8 cellular contexts compared by ENCODE assay signal in genomic region chr10:80459047-80459865, GRCh38. TPM values are rescaled to one million over a fixed set of nuclear protein-coding genes. Genes with fewer than 3 reads are reported as not detected.
DNase-seq lines count a peak whose midpoint lies in the region; ATAC-seq and TF ChIP-seq lines count a peak whose summit lies in the region.

No MANE protein-coding gene starts in this region.

- peak; percentile 32 for ATAC-seq in HG02852 (IDR thresholded peaks at IDR 0.05; ENCODE audit: unreplicated experiment)
- ATAC-seq in activated T-cell treated with anti-CD3 and anti-CD28 coated beads, Interleukin-2, amount 50 U/mL, for 4 hours: peak; percentile 37 to 44

- H3K27ac Mint-ChIP-seq in progenitor cell of endocrine pancreas: peak overlapping the region; percentile 98

- no peaks in the 10 kb centered on the region for H3K27me3 Mint-ChIP-seq in activated T-cell treated with anti-CD3 and anti-CD28 coated beads, Interleukin-2, amount 50 U/mL, for 4 hours (ENCODE audit: low read depth)
- H3K27me3 Mint-ChIP-seq in progenitor cell of endocrine pancreas: no peaks in the 10 kb centered on the region

- no peaks in the 10 kb centered on the region for H3K9me3 Mint-ChIP-seq in activated T-cell treated with anti-CD3 and anti-CD28 coated beads, Interleukin-2, amount 50 U/mL, for 4 hours
- H3K9me3 Mint-ChIP-seq in progenitor cell of endocrine pancreas (ENCODE audit: low read depth): no peaks in the 10 kb centered on the region

- no peak overlapping the region for H3K4me3 ChIP-seq in fibroblast of pulmonary artery (replicated peaks; ENCODE audit: low read depth, low read length)

- peaks cover 89% of the 10 kb centered on the region for H3K4me1 Mint-ChIP-seq in activated T-cell treated with anti-CD3 and anti-CD28 coated beads, Interleukin-2, amount 50 U/mL, for 4 hours (ENCODE audit: low read depth)
- H3K4me1 Mint-ChIP-seq in progenitor cell of endocrine pancreas (ENCODE audit: low read depth): peaks cover 74% of the 10 kb centered on the region

- H3K36me3 Mint-ChIP-seq in activated T-cell treated with anti-CD3 and anti-CD28 coated beads, Interleukin-2, amount 50 U/mL, for 4 hours (ENCODE audit: insufficient read depth): peaks cover 2% of the 10 kb centered on the region
- peaks cover 2% of the 10 kb centered on the region for H3K36me3 Mint-ChIP-seq in progenitor cell of endocrine pancreas (ENCODE audit: insufficient read depth)

- peak overlapping the region; percentile 97 for H3K4me3 Mint-ChIP-seq in activated T-cell treated with anti-CD3 and anti-CD28 coated beads, Interleukin-2, amount 50 U/mL, for 4 hours
- H3K4me3 Mint-ChIP-seq in progenitor cell of endocrine pancreas (ENCODE audit: low read depth): peak overlapping the region; percentile 29

- TF ChIP-seq CTCF in fibroblast of pulmonary artery (IDR thresholded peaks at IDR 0.05; ENCODE audit: low read length, missing control alignments) (no peak), progenitor cell of endocrine pancreas (IDR thresholded peaks at IDR 0.05; ENCODE audit: unreplicated experiment) (no peak)

- DNase-seq in activated CD4-positive, CD25-positive, alpha-beta regulatory T cell (lab: John Stamatoyannopoulos, UW): peak in 3 of 4 experiments; percentile 27 to 55 (median 47)
- no peak for DNase-seq in activated CD4-positive, CD25-positive, alpha-beta regulatory T cell treated with anti-CD3 and anti-CD28 coated beads, Interleukin-2, amount 50 U/mL, for 72 hours
- DNase-seq in NOMO-1 treated with DMSO at 0.1 percent for 48 hours (lab: John Stamatoyannopoulos, UW; ENCODE audit: unreplicated experiment) (peak; percentile 84), fibroblast of pulmonary artery (ENCODE audit: low read depth) (peak; percentile 46), progenitor cell of endocrine pancreas (ENCODE audit: low spot score, unreplicated experiment) (no peak), SK-N-DZ (ENCODE audit: low spot score) (no peak)
- peak; percentile 63 for DNase-seq in activated T-cell treated with anti-CD3 and anti-CD28 coated beads, Interleukin-2, amount 50 U/mL, for 4 hours

RNA-seq across cellular contexts. Expression of gene TSPAN14, which starts 5.1 kb away (rescaled TPM):
- 10 to 100 TPM; 31.8 to 36.2 (median 35.0) TPM for total RNA-seq in activated T-cell treated with anti-CD3 and anti-CD28 coated beads, Interleukin-2, amount 50 U/mL, for 4 hours
- 126 TPM in 2 replicates for total RNA-seq in progenitor cell of endocrine pancreas
- 34.6 and 36.3 TPM in 2 replicates for polyA plus RNA-seq in SK-N-DZ (2014; cell fraction: cytosol; rRNA removed)
- 16.0 and 16.4 TPM in 2 replicates for polyA plus RNA-seq in SK-N-DZ (2014; cell fraction: nucleus; rRNA removed)

RNA-seq across cellular contexts. Expression of gene PRXL2A, which starts 50.9 kb away (rescaled TPM):
- total RNA-seq in activated T-cell treated with anti-CD3 and anti-CD28 coated beads, Interleukin-2, amount 50 U/mL, for 4 hours: 10 to 100 TPM in 2 of 3 donors, 1 to 10 TPM in 1; 6.1 to 11.1 (median 10.8) TPM
- total RNA-seq in progenitor cell of endocrine pancreas: 132 and 137 TPM in 2 replicates
- polyA plus RNA-seq in SK-N-DZ (2014; cell fraction: cytosol; rRNA removed): 94.0 and 107 TPM in 2 replicates
- polyA plus RNA-seq in SK-N-DZ (2014; cell fraction: nucleus; rRNA removed): 19.5 and 26.8 TPM in 2 replicates

Comparison
In these comparisons a context has a peak if more than half of its experiments do, and no peak if none do; other contexts are left out.
1. DNase-seq: peak in activated CD4-positive, CD25-positive, alpha-beta regulatory T cell (3 of 4), NOMO-1 treated with DMSO at 0.1 percent for 48 hours (single experiment), activated T-cell treated with anti-CD3 and anti-CD28 coated beads, Interleukin-2, amount 50 U/mL, for 4 hours (single experiment) and fibroblast of pulmonary artery (single experiment); none in activated CD4-positive, CD25-positive, alpha-beta regulatory T cell treated with anti-CD3 and anti-CD28 coated beads, Interleukin-2, amount 50 U/mL, for 72 hours (single experiment), progenitor cell of endocrine pancreas (single experiment) and SK-N-DZ (single experiment).
2. RNA of gene PRXL2A, which starts 50.9 kb away (total RNA-seq): 132 to 137 TPM in progenitor cell of endocrine pancreas; 6.1 to 11.1 TPM in activated T-cell treated with anti-CD3 and anti-CD28 coated beads, Interleukin-2, amount 50 U/mL, for 4 hours; every median in the first group is over 10 times any median in the second.